8 cellular contexts compared by ENCODE assay signal in the genomic region with DNA sequence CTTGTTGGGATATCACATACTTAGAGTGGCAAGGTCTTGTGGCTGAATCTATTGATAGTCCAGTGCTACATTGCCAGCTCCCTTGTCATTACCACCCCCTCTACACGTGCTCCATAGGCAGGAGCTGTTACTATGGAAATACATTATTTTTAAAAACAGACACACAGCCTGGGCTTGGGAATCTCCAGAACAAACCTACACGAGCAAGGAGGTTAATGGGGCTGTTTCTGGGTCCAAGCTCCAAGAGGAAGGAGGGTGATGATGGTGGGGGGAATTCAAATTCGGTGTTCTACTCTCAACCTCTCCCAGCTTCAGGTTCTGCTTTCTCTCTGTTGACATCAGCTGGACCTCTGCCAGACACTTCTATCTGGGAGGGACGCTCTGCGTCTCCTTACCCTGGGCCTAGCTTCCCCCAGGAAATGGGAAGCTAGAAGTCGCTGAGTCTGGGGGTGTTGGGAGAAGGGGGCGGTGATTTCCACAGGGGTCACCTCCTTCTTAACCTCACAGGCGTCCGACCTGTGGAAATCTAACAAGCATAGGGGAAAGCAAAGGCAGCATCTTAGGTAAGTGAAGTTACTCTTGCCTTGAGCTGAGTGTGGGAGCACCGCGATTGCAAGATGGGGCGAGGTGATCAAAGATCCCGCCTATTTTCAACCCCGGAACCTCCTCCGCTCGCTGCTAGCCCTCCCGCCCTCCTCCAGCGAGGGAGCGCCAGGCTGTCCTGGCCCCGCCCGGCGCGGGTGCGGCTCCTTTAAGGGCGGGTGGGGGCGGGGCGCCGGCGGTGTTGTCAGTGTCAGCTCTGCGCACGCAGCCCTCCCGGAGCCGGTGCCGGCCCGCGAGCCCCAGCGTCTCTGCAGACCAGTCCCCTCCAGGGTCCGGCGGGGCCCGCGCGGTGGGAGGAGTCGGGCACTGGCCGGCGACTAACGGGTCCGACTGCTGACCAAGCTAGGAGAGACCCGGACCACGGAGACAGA. TPM values are rescaled to one million over a fixed set of nuclear protein-coding genes. Genes with fewer than 3 reads are reported as not detected.
A peak's percentile ranks its signal among the peaks of the same experiment; 100 is the strongest.
DNase-seq lines count a peak whose midpoint lies in the region; ATAC-seq and TF ChIP-seq lines count a peak whose summit lies in the region.

A gene (plus strand): TSS at position 781 of the 974 bp plus-strand sequence. CDS start 398 bp downstream, outside the sequence.

- no peak within 1 kb of the TSS for H2AFZ ChIP-seq in HCT116 (ENCODE audit: low read depth, low read length, poor library complexity, severe bottlenecking)

- TF ChIP-seq RAD21 in HCT116 (IDR thresholded peaks at IDR 0.05; ENCODE audit: low read depth) = no peak

- 0 to 2% methylated on average over 4 to 10 of the region's 49 CpGs for WGBS in gastroesophageal sphincter (ENCODE audit: low coverage in 1 of 2), 2 donors

- H4K20me1 ChIP-seq in HCT116 (ENCODE audit: insufficient read depth) = no peaks in the 10 kb centered on the region

- POLR2A ChIA-PET in HCT116 (lab: Charles Lee) = interaction anchor here (0.5 to 3.5 kb wide), 6 partner anchors 11 to 90 kb away, joined by 3 to 23 read pairs (median 5); a partner anchor contains a TSS

- H3K9me3 ChIP-seq in HCT116 (ENCODE audit: control insufficient read depth in 1 of 2, insufficient read depth in 1 of 2, low read depth in 1 of 2, low read length in 2 of 2) (no peaks in the 10 kb centered on the region), gastroesophageal sphincter (no peaks in the 10 kb centered on the region)

- H3K27ac ChIP-seq in HCT116 (ENCODE audit: low read depth, low read length) (peak within 1 kb of the TSS; percentile 75), gastroesophageal sphincter (peak within 1 kb of the TSS; percentile 63 to 86 (median 85)), substantia nigra (ENCODE audit: low read depth, low read length, poor library complexity, severe bottlenecking) (peak within 1 kb of the TSS; percentile 67)

- in situ Hi-C loops in G401 (cut with HindIII; ENCODE audit: low sequenced_read_pairs) = loop anchor here (10.0 to 25.0 kb wide), 2 partner anchors 92 to 205 kb away; a partner anchor contains a TSS
- in situ Hi-C loops in SK-MEL-5 (cut with HindIII; ENCODE audit: low pct_unique_long_range_greater_than_20kb, low sequenced_read_pairs) = no loop called here

- BruUV-seq in HCT116 (replicated peaks; lab: Mats Ljungman, UMichigan) = TSS peak; percentile 78

- DNase-seq in G401 (ENCODE audit: low spot score) (peak; percentile 91), HCT116 (ENCODE audit: low read depth, low spot score) (peak; percentile 72), MV-4-11 (lab: John Stamatoyannopoulos, UW) (peak; percentile 92), SK-MEL-5 (ENCODE audit: low read depth, low spot score) (peak; percentile 82), non-pigmented ciliary epithelial cell (ENCODE audit: low read depth) (peak; percentile 46), substantia nigra (lab: John Stamatoyannopoulos, UW) (peak in 47 of 49 donors; percentile 53 to 96 (median 83))
- DNase-seq in activated naive CD4-positive, alpha-beta T cell (lab: John Stamatoyannopoulos, UW) = peak; percentile 58 to 92 (median 84)

- H3K36me3 ChIP-seq in HCT116 (ENCODE audit: control insufficient read depth in 1 of 2, insufficient read depth in 2 of 2, low read length in 2 of 2) (peaks cover 0 to 4% of the 10 kb centered on the region in 2 experiments; a peak in 2 of 4 replicates), gastroesophageal sphincter (peaks cover 0 to 15% of the 10 kb centered on the region in 2 donors)

- no peaks in the 10 kb centered on the region for H3K27me3 ChIP-seq in HCT116 (ENCODE audit: insufficient read depth, low read length)
- H3K27me3 ChIP-seq in gastroesophageal sphincter = no peaks in the 10 kb centered on the region

- H3K4me3 ChIP-seq in HCT116 (replicated peaks in 1 of 2; ENCODE audit: low read depth in 1 of 2, low read length in 2 of 2) (peak within 1 kb of the TSS; percentile 72 to 85), gastroesophageal sphincter (peak within 1 kb of the TSS; percentile 92 to 100)

- TF ChIP-seq POLR2A in HCT116 (IDR thresholded peaks at IDR 0.05; ENCODE audit: borderline replicate concordance, extremely low read depth, insufficient read depth, insufficient read length) (no peak), gastroesophageal sphincter (IDR thresholded peaks at IDR 0.05) (peak; percentile 22 to 59)

- RAD21 ChIA-PET in HCT116 (lab: Charles Lee; ENCODE audit: low non-redundant PET in 1 of 2, low total read pairs in 2 of 2, uncharacterized antibody in 2 of 2, unreplicated experiment in 2 of 2) = no interaction called here

- peaks cover 6% of the 10 kb centered on the region; the same call in 1 of the 2 replicates for H3K79me2 ChIP-seq in HCT116 (ENCODE audit: insufficient read depth, low read length)

- intact Hi-C loops in HCT116 (cut with micrococcal nuclease) = loop anchor here (10.0 kb wide), 1 partner anchor 188 kb away; no protein-coding TSS in a partner anchor

- H3K4me1 ChIP-seq in HCT116 (ENCODE audit: control insufficient read depth in 1 of 2, insufficient read depth in 2 of 2, low read length in 2 of 2) (peaks cover 32 to 43% of the 10 kb centered on the region in 2 experiments), gastroesophageal sphincter (peaks cover 0 to 57% (median 18%) of the 10 kb centered on the region in 3 donors)

- peak within 1 kb of the TSS; percentile 97 for H3K4me2 ChIP-seq in HCT116 (ENCODE audit: low read length)

- peak; percentile 86 for ATAC-seq in HCT116
- peak; percentile 93 for ATAC-seq in gastroesophageal sphincter

- CTCF ChIA-PET in HCT116 (lab: Charles Lee) = interaction anchor here (0.9 to 1.0 kb wide), 2 partner anchors 90 to 231 kb away, joined by 3 to 4 read pairs; no protein-coding TSS in a partner anchor

- peak within 1 kb of the TSS; percentile 84 for H3K9ac ChIP-seq in HCT116 (ENCODE audit: low read length)

- no peak for TF ChIP-seq EP300 in gastroesophageal sphincter (IDR thresholded peaks at IDR 0.05)

- no peaks in the 10 kb centered on the region for H3K9me2 ChIP-seq in HCT116 (ENCODE audit: insufficient read depth)

- no peak for TF ChIP-seq CTCF in HCT116 (IDR thresholded peaks at IDR 0.05 in 2 of 3, conservative IDR thresholded peaks at IDR 0.05 in 1 of 3; ENCODE audit: borderline replicate concordance in 1 of 3, insufficient read depth in 1 of 3, low read depth in 2 of 3, low read length in 2 of 3)
- TF ChIP-seq CTCF in gastroesophageal sphincter (IDR thresholded peaks at IDR 0.05) = no peak

TF ChIP-seq in HCT116, 20 proteins besides CTCF, POLR2A, EP300 and RAD21:
- TF ChIP-seq TCF7L2 (IDR thresholded peaks at IDR 0.05; ENCODE audit: borderline replicate concordance, extremely low read depth, insufficient read depth, insufficient read length) = peak; percentile 91
- TF ChIP-seq, protein P1, sequence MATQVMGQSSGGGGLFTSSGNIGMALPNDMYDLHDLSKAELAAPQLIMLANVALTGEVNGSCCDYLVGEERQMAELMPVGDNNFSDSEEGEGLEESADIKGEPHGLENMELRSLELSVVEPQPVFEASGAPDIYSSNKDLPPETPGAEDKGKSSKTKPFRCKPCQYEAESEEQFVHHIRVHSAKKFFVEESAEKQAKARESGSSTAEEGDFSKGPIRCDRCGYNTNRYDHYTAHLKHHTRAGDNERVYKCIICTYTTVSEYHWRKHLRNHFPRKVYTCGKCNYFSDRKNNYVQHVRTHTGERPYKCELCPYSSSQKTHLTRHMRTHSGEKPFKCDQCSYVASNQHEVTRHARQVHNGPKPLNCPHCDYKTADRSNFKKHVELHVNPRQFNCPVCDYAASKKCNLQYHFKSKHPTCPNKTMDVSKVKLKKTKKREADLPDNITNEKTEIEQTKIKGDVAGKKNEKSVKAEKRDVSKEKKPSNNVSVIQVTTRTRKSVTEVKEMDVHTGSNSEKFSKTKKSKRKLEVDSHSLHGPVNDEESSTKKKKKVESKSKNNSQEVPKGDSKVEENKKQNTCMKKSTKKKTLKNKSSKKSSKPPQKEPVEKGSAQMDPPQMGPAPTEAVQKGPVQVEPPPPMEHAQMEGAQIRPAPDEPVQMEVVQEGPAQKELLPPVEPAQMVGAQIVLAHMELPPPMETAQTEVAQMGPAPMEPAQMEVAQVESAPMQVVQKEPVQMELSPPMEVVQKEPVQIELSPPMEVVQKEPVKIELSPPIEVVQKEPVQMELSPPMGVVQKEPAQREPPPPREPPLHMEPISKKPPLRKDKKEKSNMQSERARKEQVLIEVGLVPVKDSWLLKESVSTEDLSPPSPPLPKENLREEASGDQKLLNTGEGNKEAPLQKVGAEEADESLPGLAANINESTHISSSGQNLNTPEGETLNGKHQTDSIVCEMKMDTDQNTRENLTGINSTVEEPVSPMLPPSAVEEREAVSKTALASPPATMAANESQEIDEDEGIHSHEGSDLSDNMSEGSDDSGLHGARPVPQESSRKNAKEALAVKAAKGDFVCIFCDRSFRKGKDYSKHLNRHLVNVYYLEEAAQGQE (IDR thresholded peaks at IDR 0.05; ENCODE audit: low read depth) = no peak
- TF ChIP-seq POLR2AphosphoS5 (IDR thresholded peaks at IDR 0.05; ENCODE audit: low read depth, low read length) = peak; percentile 76
- TF ChIP-seq YY1 (IDR thresholded peaks at IDR 0.05; ENCODE audit: extremely low read depth, insufficient replicate concordance, low read depth, low read length) = peak; percentile 56
TF ChIP-seq in HCT116: peak in this region for 3.

RNA-seq across cellular contexts. Expression of the gene that starts here (rescaled TPM):
- 4.6 and 5.8 TPM in 2 replicates for total RNA-seq in G401 (2014; rRNA removed; shearing (Covaris generic))
- 12.4 TPM for total RNA-seq in HCT116 (2021; ENCODE audit: unreplicated experiment)
- 10.3 and 12.1 TPM in 2 replicates for polyA plus RNA-seq in HCT116 (2012)
- 2.8 and 5.6 TPM in 2 replicates for total RNA-seq in SK-MEL-5 (2014; rRNA removed; shearing (Covaris generic))
- polyA plus RNA-seq in SK-MEL-5 (2015; cell fraction: cytosol; rRNA removed) = 11.1 and 20.3 TPM in 2 replicates
- polyA plus RNA-seq in SK-MEL-5 (2015; cell fraction: nucleus; rRNA removed) = 19.5 and 21.2 TPM in 2 replicates
- total RNA-seq in gastroesophageal sphincter = 10 to 100 TPM in 1 of 4 donors, 1 to 10 TPM in 3; 3.4 to 13.3 (median 8.3) TPM

Comparison
In these comparisons a context has a peak if more than half of its experiments do, and no peak if none do; other contexts are left out.
1. Peak in every context shown above with its lines: DNase-seq, ATAC-seq, H3K4me3 ChIP-seq and H3K27ac ChIP-seq.